Comparison of ENCODE assay signal across 8 cellular contexts in genomic region chr3:58167431-58168351, GRCh38. TPM values are rescaled to one million over a fixed set of nuclear protein-coding genes. Genes with fewer than 3 reads are reported as not detected.
DNase-seq lines count a peak whose midpoint lies in the region; ATAC-seq and TF ChIP-seq lines count a peak whose summit lies in the region.

No MANE protein-coding gene starts in this region.

- TF ChIP-seq RAD21 in Ishikawa (IDR thresholded peaks at IDR 0.05; ENCODE audit: low read depth) = peak; percentile 47; the same call in 1 of the 2 replicates

- H3K27me3 ChIP-seq in A673 (replicated peaks; ENCODE audit: insufficient read depth, low read depth, low read length, poor library complexity) (no peaks in the 10 kb centered on the region), colonic mucosa (no peaks in the 10 kb centered on the region), lung (ENCODE audit: control insufficient read depth, insufficient read depth) (no peaks in the 10 kb centered on the region)

- no TSS peak for BruUV-seq in A673 (replicated peaks; lab: Mats Ljungman, UMichigan)

- H3K9me3 ChIP-seq in A673 (ENCODE audit: low read depth, low read length, poor library complexity, severe bottlenecking) (no peaks in the 10 kb centered on the region), colonic mucosa (no peaks in the 10 kb centered on the region), lung (ENCODE audit: control insufficient read depth in 2 of 2, insufficient read depth in 1 of 2, low read length in 1 of 2) (no peaks in the 10 kb centered on the region)

- 88 to 90% methylated on average over 16 of the region's 16 CpGs for WGBS in lung, 2 donors

- no peak overlapping the region for H3K9ac ChIP-seq in colonic mucosa (ENCODE audit: low read depth in 2 of 2, low read length in 2 of 2)

- CTCF ChIA-PET in A673 (lab: Charles Lee) = no interaction called here

- TF ChIP-seq EP300 in Ishikawa (IDR thresholded peaks at IDR 0.05; ENCODE audit: borderline replicate concordance) = no peak

- H3K4me3 ChIP-seq in A673 (ENCODE audit: low read depth, low read length, poor library complexity, severe bottlenecking) (no peak overlapping the region), colonic mucosa (no peak overlapping the region), lung (no peak overlapping the region)

- H3K27ac ChIP-seq in A673 (ENCODE audit: low read depth, low read length, poor library complexity, severe bottlenecking) (no peak overlapping the region), colonic mucosa (no peak overlapping the region), lung (ENCODE audit: low read depth in 1 of 2, low read length in 1 of 2) (peak overlapping the region in 1 of 2 donors; percentile 47)

- peak; percentile 45 for DNase-seq in A673 (ENCODE audit: low spot score)
- peak; percentile 74 for DNase-seq in activated CD4-positive, CD25-positive, alpha-beta regulatory T cell treated with anti-CD3 and anti-CD28 coated beads, Interleukin-2, amount 50 U/mL, for 72 hours
- DNase-seq in colonic mucosa = peak; percentile 69
- DNase-seq in lung (ENCODE audit: low spot score) = peak; percentile 57
- DNase-seq in stimulated activated CD8-positive, alpha-beta memory T cell treated with anti-CD3 and anti-CD28 coated beads, Interleukin-15, amount 100 ng/mL, for 48 hours (ENCODE audit: low read depth in 2 of 2) = peak; percentile 50 to 53
- no peak for DNase-seq in NCI-H187 treated with DMSO at 0.1 percent for 48 hours (lab: John Stamatoyannopoulos, UW)

- intact Hi-C loops in A673 (cut with micrococcal nuclease; ENCODE audit: unreplicated experiment) = no loop called here
- intact Hi-C loops in colonic mucosa (cut with DNase I) = no loop called here

- TF ChIP-seq CTCF in A673 (conservative IDR thresholded peaks at IDR 0.05; ENCODE audit: low read depth, low read length) (peak; percentile 78), colonic mucosa (IDR thresholded peaks at IDR 0.05) (peak; percentile 92), lung (IDR thresholded peaks at IDR 0.05; ENCODE audit: control extremely low read depth, extremely low read depth) (peak; percentile 65)

- ATAC-seq in GM18498 (IDR thresholded peaks at IDR 0.05; ENCODE audit: unreplicated experiment) (peak; percentile 76), lung (ENCODE audit: insufficient read depth, low FRiP score) (peak; percentile 70)

- H3K4me1 ChIP-seq in A673 (ENCODE audit: insufficient read depth, low read length, poor library complexity, severe bottlenecking) = no peaks in the 10 kb centered on the region
- no peaks in the 10 kb centered on the region for H3K4me1 ChIP-seq in colonic mucosa
- H3K4me1 ChIP-seq in lung (ENCODE audit: control insufficient read depth in 2 of 2, insufficient read depth in 2 of 2, low read length in 2 of 2) = peaks cover 1 to 4% of the 10 kb centered on the region in 2 donors

- POLR2A ChIA-PET in A673 (lab: Charles Lee; ENCODE audit: low non-redundant PET) = no interaction called here

- H3K36me3 ChIP-seq in A673 (ENCODE audit: insufficient read depth, low read length, poor library complexity, severe bottlenecking) (peaks cover 5% of the 10 kb centered on the region), colonic mucosa (peaks cover 31% of the 10 kb centered on the region), lung (ENCODE audit: control insufficient read depth in 2 of 2, insufficient read depth in 2 of 2, low read length in 2 of 2) (peaks cover 3 to 28% of the 10 kb centered on the region in 2 donors)

TF ChIP-seq in Ishikawa, 13 proteins besides CTCF, POLR2A, EP300 and RAD21:
- peak; percentile 39; the same call in 1 of the 2 replicates for TF ChIP-seq TEAD4 (IDR thresholded peaks at IDR 0.05)
- TF ChIP-seq CREB1 (IDR thresholded peaks at IDR 0.05; ENCODE audit: low read depth) = no peak

RNA-seq across cellular contexts. Expression of gene DNASE1L3, which starts 43.1 kb away (rescaled TPM):
- not detected in 2 replicates for total RNA-seq in A673 (2021)
- 1 to 10 TPM; 2.2 to 6.2 TPM for total RNA-seq in colonic mucosa
- 1 to 10 TPM; 1.2 to 2.2 TPM for total RNA-seq in lung
- polyA plus RNA-seq in lung = 10 to 100 TPM in 1 of 2 donors, 1 to 10 TPM in 1; 2.5 to 10.7 TPM
